In the genomic region with DNA sequence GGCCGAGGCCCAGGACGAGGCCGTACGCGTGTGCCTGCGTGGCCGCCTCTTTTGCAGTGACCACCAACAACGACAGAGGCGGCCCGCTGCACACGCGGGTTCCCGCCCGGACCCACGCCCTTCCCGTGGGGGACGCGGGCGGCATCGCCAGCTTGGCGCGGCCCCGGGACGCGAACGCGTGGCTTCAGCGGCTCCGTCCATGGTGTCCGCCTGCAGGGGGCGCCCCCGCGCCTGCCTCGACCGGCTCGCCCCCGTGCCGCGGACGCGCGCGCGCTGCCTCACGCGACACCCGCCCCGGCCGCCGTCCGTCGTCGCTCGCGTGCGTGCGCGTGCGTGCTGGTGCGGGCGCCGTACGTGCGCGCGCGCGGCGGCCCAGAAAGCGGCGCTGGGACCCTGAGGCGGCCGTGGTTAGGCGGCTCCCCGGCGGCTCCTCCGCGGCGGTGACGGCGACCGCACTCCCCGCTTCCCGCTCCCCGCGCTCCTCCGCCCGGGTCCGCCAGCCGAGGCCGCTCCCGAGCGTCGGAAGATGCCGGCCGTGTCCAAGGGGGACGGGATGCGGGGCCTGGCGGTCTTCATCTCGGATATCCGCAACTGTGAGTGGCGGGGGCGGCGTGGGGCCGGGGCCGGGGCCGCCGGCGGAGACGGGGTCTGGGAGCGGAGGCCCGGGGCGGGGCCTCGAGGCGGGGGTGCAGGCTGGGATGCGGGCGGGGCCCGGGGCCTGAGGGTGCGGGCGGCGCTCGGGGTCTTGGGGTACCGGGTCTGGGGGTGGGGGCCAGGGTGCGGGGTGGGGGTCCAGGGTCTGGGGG, we compare ENCODE assay signal across 8 cellular contexts. TPM values are rescaled to one million over a fixed set of nuclear protein-coding genes. Genes with fewer than 3 reads are reported as not detected.
A peak's percentile ranks its signal among the peaks of the same experiment; 100 is the strongest.
DNase-seq lines count a peak whose midpoint lies in the region; ATAC-seq and TF ChIP-seq lines count a peak whose summit lies in the region.

A gene (plus strand): TSS at position 375 of the 806 bp plus-strand sequence. CDS start 152 bp downstream, at position 527.

- H3K27ac Mint-ChIP-seq in neural crest cell (ENCODE audit: unreplicated experiment) = peak within 1 kb of the TSS; percentile 51

- no peaks in the 10 kb centered on the region for H3K36me3 Mint-ChIP-seq in neural crest cell (ENCODE audit: low read depth)

- DNase-seq in DMS153 treated with DMSO at 0.1 percent for 48 hours (lab: John Stamatoyannopoulos, UW; ENCODE audit: unreplicated experiment) (peak; percentile 72), SHP77 (lab: John Stamatoyannopoulos, UW) (peak; percentile 18 to 46), fibroblast of villous mesenchyme (ENCODE audit: low read depth) (peak; percentile 90), neural crest cell (ENCODE audit: low read depth, low spot score) (peak; percentile 87), stomach (peak; percentile 92)
- DNase-seq in activated effector memory CD4-positive, alpha-beta T cell treated with anti-CD3 and anti-CD28 coated beads, Interleukin-2, amount 50 U/mL, for 16 hours = peak; percentile 97

- no peaks in the 10 kb centered on the region for H3K9me3 ChIP-seq in stomach

- TF ChIP-seq RAD21 in Ishikawa (IDR thresholded peaks at IDR 0.05; ENCODE audit: low read depth) = peak; percentile 26; the same call in 1 of the 2 replicates

- 3 to 7% (median 4%) methylated on average over 18 to 124 of the region's 124 CpGs for WGBS in stomach, 5 donors

- H3K27ac ChIP-seq in stomach = peak within 1 kb of the TSS; percentile 92 to 95 (median 93)

- peaks cover 28 to 51% (median 50%) of the 10 kb centered on the region in 4 donors for H3K4me1 ChIP-seq in stomach

- H3K4me3 ChIP-seq in fibroblast of villous mesenchyme (ENCODE audit: low read depth, low read length) (peak within 1 kb of the TSS; percentile 76), stomach (peak within 1 kb of the TSS; percentile 61 to 98 (median 82))

- peaks cover 0 to 5% (median 4%) of the 10 kb centered on the region in 4 donors for H3K36me3 ChIP-seq in stomach

- TF ChIP-seq EP300 in Ishikawa (IDR thresholded peaks at IDR 0.05; ENCODE audit: borderline replicate concordance) (no peak; the same call in 1 of the 2 replicates), stomach (IDR thresholded peaks at IDR 0.05) (no peak)

- ATAC-seq in GM21528 (IDR thresholded peaks at IDR 0.05; ENCODE audit: low FRiP score, unreplicated experiment) = peak; percentile 72

- no peaks in the 10 kb centered on the region for H3K27me3 ChIP-seq in stomach

- TF ChIP-seq POLR2A in stomach (IDR thresholded peaks at IDR 0.05) = no peak

- no peaks in the 10 kb centered on the region for H3K9me3 Mint-ChIP-seq in neural crest cell

- intact Hi-C loops in stomach (cut with DNase I; ENCODE audit: low total_unique reads) = no loop called here

- H3K4me3 Mint-ChIP-seq in neural crest cell = peak within 1 kb of the TSS; percentile 91

- H3K4me1 Mint-ChIP-seq in neural crest cell = peaks cover 23% of the 10 kb centered on the region

- TF ChIP-seq CTCF in fibroblast of villous mesenchyme (IDR thresholded peaks at IDR 0.05; ENCODE audit: insufficient read depth, low read depth, low read length) = peak; percentile 51
- peak; percentile 88 for TF ChIP-seq CTCF in neural crest cell (conservative IDR thresholded peaks at IDR 0.05)
- TF ChIP-seq CTCF in stomach (IDR thresholded peaks at IDR 0.05) = peak in 5 of 7 experiments; percentile 29 to 92 (median 60)

- H3K27me3 Mint-ChIP-seq in neural crest cell (ENCODE audit: low read depth) = no peaks in the 10 kb centered on the region

TF ChIP-seq in Ishikawa, 13 proteins besides CTCF, POLR2A, EP300 and RAD21:
- TF ChIP-seq TCF12 (IDR thresholded peaks at IDR 0.05; ENCODE audit: low read depth) (peak; percentile 23; the same call in 1 of the 2 replicates), TAF1 (IDR thresholded peaks at IDR 0.05; ENCODE audit: low read depth) (peak; percentile 67; the same call in 1 of the 2 replicates), FOXM1 (IDR thresholded peaks at IDR 0.05; ENCODE audit: borderline replicate concordance, low read depth) (no peak), YY1 (IDR thresholded peaks at IDR 0.05; ENCODE audit: low read depth) (no peak), ZBTB7A (IDR thresholded peaks at IDR 0.05; ENCODE audit: low read depth) (peak; percentile 74; the same call in 1 of the 2 replicates)
- TF ChIP-seq, protein P1, sequence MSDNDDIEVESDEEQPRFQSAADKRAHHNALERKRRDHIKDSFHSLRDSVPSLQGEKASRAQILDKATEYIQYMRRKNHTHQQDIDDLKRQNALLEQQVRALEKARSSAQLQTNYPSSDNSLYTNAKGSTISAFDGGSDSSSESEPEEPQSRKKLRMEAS (IDR thresholded peaks at IDR 0.05) = peak; percentile 53; the same call in 1 of the 2 replicates

RNA-seq across cellular contexts. Expression of the gene that starts here (rescaled TPM):
- total RNA-seq in fibroblast of villous mesenchyme (45.7 and 53.5 TPM in 2 replicates), neural crest cell (75.5 and 78.1 TPM in 2 replicates), stomach (100 to 1,000 TPM in 2 of 5 donors, 10 to 100 TPM in 3; 30.3 to 350 (median 64.5) TPM)
- polyA plus RNA-seq in stomach = 10 to 100 TPM; 15.0 to 19.1 (median 18.1) TPM

Comparison
In these comparisons a context has a peak if more than half of its experiments do, and no peak if none do; other contexts are left out.
1. Peak in every context shown above with its lines: DNase-seq, ATAC-seq, H3K4me3 ChIP-seq and H3K27ac ChIP-seq.
2. DNase-seq: peak in every context shown above with its lines; median percentile 97 in activated effector memory CD4-positive, alpha-beta T cell treated with anti-CD3 and anti-CD28 coated beads, Interleukin-2, amount 50 U/mL, for 16 hours; 92 in stomach; 90 in fibroblast of villous mesenchyme; 87 in neural crest cell; 72 in DMS153 treated with DMSO at 0.1 percent for 48 hours; 32 in SHP77.